8 cellular contexts compared by ENCODE assay signal in genomic region chr10:72260215-72260587, GRCh38. TPM values are rescaled to one million over a fixed set of nuclear protein-coding genes. Genes with fewer than 3 reads are reported as not detected.
DNase-seq lines count a peak whose midpoint lies in the region; ATAC-seq, FAIRE-seq and TF ChIP-seq lines count a peak whose summit lies in the region.

No MANE protein-coding gene starts in this region.

- H3K36me3 Mint-ChIP-seq in CD4-positive, alpha-beta T cell (ENCODE audit: low read depth) = no peaks in the 10 kb centered on the region

- no peaks in the 10 kb centered on the region for H3K27me3 ChIP-seq in CD4-positive, alpha-beta T cell (ENCODE audit: control insufficient read depth, insufficient read depth, low read length)
- H3K27me3 ChIP-seq in PC-9 (ENCODE audit: insufficient read depth, low read depth) (no peaks in the 10 kb centered on the region), endothelial cell of umbilical vein (ENCODE audit: control insufficient read depth in 2 of 2, insufficient read depth in 2 of 2, low read length in 2 of 2) (no peaks in the 10 kb centered on the region), neuronal stem cell (ENCODE audit: control insufficient read depth in 3 of 3, insufficient read depth in 3 of 3, low read depth in 1 of 3, low read length in 3 of 3) (no peaks in the 10 kb centered on the region)

- intact Hi-C loops in CD4-positive, alpha-beta T cell (cut with DNase I, micrococcal nuclease) = loop anchor here in 1 of 2 experiments (2.0 to 5.0 kb wide), 3 partner anchors 15 to 43 kb away; partner anchors contain the start of genes ANAPC16 and ASCC1
- intact Hi-C loops in PC-9 (cut with micrococcal nuclease; ENCODE audit: unreplicated experiment) (loop anchor here (1.0 to 2.0 kb wide), 2 partner anchors 12 to 179 kb away; no protein-coding TSS in a partner anchor), endothelial cell of umbilical vein (cut with micrococcal nuclease) (loop anchor here (1.0 kb wide), 1 partner anchor 13 kb away; the partner anchor contains the start of gene DDIT4)

- peaks cover 74% of the 10 kb centered on the region for H3K4me1 Mint-ChIP-seq in CD4-positive, alpha-beta T cell (ENCODE audit: low read depth)

- no peaks in the 10 kb centered on the region for H3K9me1 ChIP-seq in endothelial cell of umbilical vein (replicated peaks; ENCODE audit: control insufficient read depth, extremely low read depth, insufficient read depth, low read length)

- no peak overlapping the region for H2BK15ac ChIP-seq in neuronal stem cell (ENCODE audit: low read length)

- FAIRE-seq in endothelial cell of umbilical vein (lab: Jason Lieb, UNC) = no peak

- no peaks in the 10 kb centered on the region for H3K27me3 Mint-ChIP-seq in CD4-positive, alpha-beta T cell

- H2BK5ac ChIP-seq in neuronal stem cell (ENCODE audit: low read length) = peak overlapping the region; percentile 71

- ATAC-seq in CD4-positive, alpha-beta T cell (ENCODE audit: poor library complexity) = no peak

- no peak overlapping the region for H4K8ac ChIP-seq in neuronal stem cell (ENCODE audit: low read depth, low read length)

- H3K9ac ChIP-seq in endothelial cell of umbilical vein (replicated peaks; ENCODE audit: extremely low read depth, insufficient read depth, low read length) (no peak overlapping the region), neuronal stem cell (ENCODE audit: low read depth, low read length, poor library complexity) (peak overlapping the region; percentile 68)

- H3K4me2 ChIP-seq in PC-9 (peak overlapping the region; percentile 94), endothelial cell of umbilical vein (ENCODE audit: insufficient read depth, low read length) (peak overlapping the region; percentile 76), neuronal stem cell (ENCODE audit: insufficient read depth, low read length, poor library complexity, severe bottlenecking) (peak overlapping the region; percentile 21)

- no peak overlapping the region for H2AK5ac ChIP-seq in neuronal stem cell (ENCODE audit: low read depth, low read length)

- dilution Hi-C loops in endothelial cell of umbilical vein (cut with MboI; ENCODE audit: extremely low pct_ligation_motif_present, low sequenced_read_pairs) = no loop called here

- H3K27ac ChIP-seq in CD4-positive, alpha-beta T cell (ENCODE audit: low read depth, low read length) = peak overlapping the region; percentile 80
- H3K27ac ChIP-seq in PC-9 = peak overlapping the region; percentile 97
- H3K27ac ChIP-seq in endothelial cell of umbilical vein (ENCODE audit: insufficient read depth, low read depth, low read length) = no peak overlapping the region
- H3K27ac ChIP-seq in neuronal stem cell (replicated peaks; ENCODE audit: low read length) = peak overlapping the region; percentile 98

- H3K4me1 ChIP-seq in PC-9 (replicated peaks; ENCODE audit: insufficient read depth) = peaks cover 71% of the 10 kb centered on the region
- peaks cover 19% of the 10 kb centered on the region for H3K4me1 ChIP-seq in endothelial cell of umbilical vein (ENCODE audit: control insufficient read depth, extremely low read depth, insufficient read depth, low read length)
- H3K4me1 ChIP-seq in neuronal stem cell (ENCODE audit: control insufficient read depth in 2 of 2, insufficient read depth in 1 of 2, low read depth in 1 of 2, low read length in 2 of 2) = peaks cover 29 to 33% of the 10 kb centered on the region in 2 donors

- H3K79me2 ChIP-seq in PC-9 (ENCODE audit: low read depth) (no peaks in the 10 kb centered on the region), endothelial cell of umbilical vein (ENCODE audit: control insufficient read depth, insufficient read depth, low read length) (no peaks in the 10 kb centered on the region)

- DNase-seq in CD4-positive, alpha-beta T cell = no peak
- DNase-seq in PC-9 = no peak
- no peak for DNase-seq in endothelial cell of umbilical vein (ENCODE audit: low read depth, low spot score)
- no peak for DNase-seq in neuronal stem cell (ENCODE audit: low spot score)
- no peak for DNase-seq in kidney tubule cell (ENCODE audit: low spot score)
- DNase-seq in GM10266 (ENCODE audit: extremely low spot score) = no peak
- DNase-seq in T-helper 9 cell = no peak
- DNase-seq in GDM1 (lab: John Stamatoyannopoulos, UW) = no peak

- no peaks in the 10 kb centered on the region for H3K9me2 ChIP-seq in PC-9 (ENCODE audit: insufficient read depth)

- H2AFZ ChIP-seq in PC-9 = no peak overlapping the region
- H2AFZ ChIP-seq in endothelial cell of umbilical vein (ENCODE audit: low read depth, low read length) = peak overlapping the region; percentile 98
- H2AFZ ChIP-seq in neuronal stem cell (ENCODE audit: low read length) = peak overlapping the region; percentile 67

- POLR2A ChIA-PET in CD4-positive, alpha-beta T cell (lab: Charles Lee) = interaction anchor here (0.7 to 4.7 kb wide), 16 partner anchors 11 to 173 kb away, joined by 3 to 53 read pairs (median 7); partner anchors contain the start of genes ANAPC16, ASCC1 and DDIT4
- POLR2A ChIA-PET in PC-9 (lab: Charles Lee; ENCODE audit: unreplicated experiment) (interaction anchor here (0.5 to 0.9 kb wide), 7 partner anchors 12 to 1047 kb away, joined by 3 to 7 read pairs (median 3); no protein-coding TSS in a partner anchor), endothelial cell of umbilical vein (lab: Charles Lee) (interaction anchor here (2.7 kb wide), 1 partner anchor 14 kb away, joined by 23 read pairs; the partner anchor contains the start of gene DDIT4)

- no peak overlapping the region for H4K91ac ChIP-seq in neuronal stem cell (ENCODE audit: low read depth, low read length, poor library complexity)

- CTCF ChIA-PET in CD4-positive, alpha-beta T cell (lab: Charles Lee) = interaction anchor here (1.2 to 4.3 kb wide), 8 partner anchors 9 to 77 kb away, joined by 3 to 20 read pairs (median 6); partner anchors contain the start of gene DDIT4
- CTCF ChIA-PET in PC-9 (lab: Charles Lee) (interaction anchor here (0.5 to 1.3 kb wide), 8 partner anchors 12 to 212 kb away, joined by 3 to 9 read pairs (median 4); partner anchors contain the start of gene DDIT4), endothelial cell of umbilical vein (lab: Charles Lee) (interaction anchor here (0.9 to 2.4 kb wide), 8 partner anchors 9 to 212 kb away, joined by 3 to 12 read pairs (median 6); partner anchors contain the start of gene DDIT4)

- no peak overlapping the region for H2BK120ac ChIP-seq in neuronal stem cell (ENCODE audit: low read depth, low read length)

- H3K36me3 ChIP-seq in PC-9 (ENCODE audit: low read depth) = no peaks in the 10 kb centered on the region
- no peaks in the 10 kb centered on the region for H3K36me3 ChIP-seq in endothelial cell of umbilical vein (ENCODE audit: control insufficient read depth in 2 of 2, extremely low read depth in 1 of 2, insufficient read depth in 2 of 2, low read length in 2 of 2)
- no peaks in the 10 kb centered on the region for H3K36me3 ChIP-seq in neuronal stem cell (replicated peaks in 1 of 2; ENCODE audit: control insufficient read depth in 2 of 2, insufficient read depth in 2 of 2, low read length in 2 of 2)

- no peaks in the 10 kb centered on the region for H3K79me1 ChIP-seq in neuronal stem cell (ENCODE audit: low read depth, low read length)

- BruUV-seq in PC-9 (replicated peaks; lab: Mats Ljungman, UMichigan) (no TSS peak), endothelial cell of umbilical vein (replicated peaks; lab: Mats Ljungman, UMichigan) (no TSS peak)

- no peaks in the 10 kb centered on the region for H4K20me1 ChIP-seq in PC-9 (ENCODE audit: insufficient read depth)
- H4K20me1 ChIP-seq in endothelial cell of umbilical vein (replicated peaks; ENCODE audit: control insufficient read depth, extremely low read depth, insufficient read depth, low read length) = no peaks in the 10 kb centered on the region

- no peaks in the 10 kb centered on the region for H3K9me3 Mint-ChIP-seq in CD4-positive, alpha-beta T cell

- TF ChIP-seq CTCF in CD4-positive, alpha-beta T cell (IDR thresholded peaks at IDR 0.05) = no peak
- TF ChIP-seq CTCF in PC-9 (conservative IDR thresholded peaks at IDR 0.05) = no peak; the same call in 1 of the 2 replicates
- no peak for TF ChIP-seq CTCF in endothelial cell of umbilical vein (IDR thresholded peaks at IDR 0.05; ENCODE audit: extremely low read depth in 1 of 2, insufficient read depth in 1 of 2, low read depth in 1 of 2, low read length in 2 of 2)
- TF ChIP-seq CTCF in GM10266 (IDR thresholded peaks at IDR 0.05; ENCODE audit: control insufficient read depth, insufficient read depth, low read depth, missing control alignments) = no peak

- H3F3A ChIP-seq in PC-9 (ENCODE audit: insufficient read depth, low read depth) = peaks cover 64% of the 10 kb centered on the region

- H3K4me3 ChIP-seq in PC-9 = no peak overlapping the region
- peak overlapping the region in 1 of 3 experiments; percentile 78 for H3K4me3 ChIP-seq in endothelial cell of umbilical vein (replicated peaks in 1 of 3; ENCODE audit: insufficient read depth in 1 of 3, low read depth in 1 of 3, low read length in 3 of 3)
- H3K4me3 ChIP-seq in neuronal stem cell (ENCODE audit: low read length in 2 of 2) = peak overlapping the region in 1 of 2 donors; percentile 52

- TF ChIP-seq POLR2A in endothelial cell of umbilical vein (IDR thresholded peaks at IDR 0.05; ENCODE audit: low read depth, low read length) = no peak

- peak overlapping the region; percentile 84 for H3K4me3 Mint-ChIP-seq in CD4-positive, alpha-beta T cell

- no peaks in the 10 kb centered on the region for H3K9me3 ChIP-seq in CD4-positive, alpha-beta T cell (ENCODE audit: control insufficient read depth, low read length)
- H3K9me3 ChIP-seq in PC-9 (ENCODE audit: insufficient read depth, low read depth) = no peaks in the 10 kb centered on the region
- no peaks in the 10 kb centered on the region for H3K9me3 ChIP-seq in endothelial cell of umbilical vein (replicated peaks; ENCODE audit: control insufficient read depth, insufficient read depth, low read length)
- no peaks in the 10 kb centered on the region for H3K9me3 ChIP-seq in neuronal stem cell (replicated peaks in 1 of 2; ENCODE audit: control insufficient read depth in 2 of 2, insufficient read depth in 1 of 2, low read depth in 1 of 2, low read length in 2 of 2)

- H3K4ac ChIP-seq in neuronal stem cell (ENCODE audit: low read length) = no peak overlapping the region

- WGBS in neuronal stem cell (ENCODE audit: extremely low coverage in 2 of 2, insufficient read length in 2 of 2, insufficient replicate concordance in 1 of 2), 2 donors = no CpG with 5 or more reads among the region's 5 CpGs

- peak overlapping the region; percentile 85 for H3K27ac Mint-ChIP-seq in CD4-positive, alpha-beta T cell

- H3K14ac ChIP-seq in neuronal stem cell (ENCODE audit: low read length) = no peak overlapping the region

- H2BK12ac ChIP-seq in neuronal stem cell (ENCODE audit: low read length) = no peak overlapping the region

- no peak overlapping the region for H3K23ac ChIP-seq in neuronal stem cell (ENCODE audit: low read depth, low read length, poor library complexity)

- peak overlapping the region; percentile 90 for H3K18ac ChIP-seq in neuronal stem cell (ENCODE audit: low read length)

RNA-seq across cellular contexts. Expression of gene DDIT4, which starts 13.5 kb away (rescaled TPM):
- total RNA-seq in CD4-positive, alpha-beta T cell = 100 to 1,000 TPM; 427 to 436 TPM
- 178 and 212 TPM in 2 replicates for total RNA-seq in PC-9 (2021)
- total RNA-seq in endothelial cell of umbilical vein = 53.0 and 60.4 TPM in 2 replicates
- polyA plus RNA-seq in endothelial cell of umbilical vein = 64.2 and 65.3 TPM in 2 replicates
- polyA plus RNA-seq in endothelial cell of umbilical vein (2011; cell fraction: cytosol; rRNA removed) = 36.6 and 46.9 TPM in 2 replicates
- polyA plus RNA-seq in endothelial cell of umbilical vein (2011; cell fraction: nucleus; rRNA removed) = 55.1 and 67.4 TPM in 2 replicates
- 35.9 and 40.5 TPM in 2 replicates for polyA plus RNA-seq in endothelial cell of umbilical vein (2012)
- 64.6 and 66.6 TPM in 2 replicates for polyA minus RNA-seq in endothelial cell of umbilical vein
- polyA minus RNA-seq in endothelial cell of umbilical vein (2011; cell fraction: cytosol; rRNA and poly(A)+ RNA removed) = 248 TPM
- 57.9 and 87.9 TPM in 2 replicates for polyA minus RNA-seq in endothelial cell of umbilical vein (2011; cell fraction: nucleus; rRNA and poly(A)+ RNA removed)
- polyA plus RNA-seq in neuronal stem cell (2013, experiment 1 of 2) = 58.0 TPM
- polyA plus RNA-seq in neuronal stem cell (2013, experiment 2 of 2) = 58.6 TPM

RNA-seq across cellular contexts. Expression of gene ASCC1, which starts 44.1 kb away (rescaled TPM):
- 10 to 100 TPM; 16.5 to 19.0 TPM for total RNA-seq in CD4-positive, alpha-beta T cell
- total RNA-seq in PC-9 (2021) (108 and 129 TPM in 2 replicates), endothelial cell of umbilical vein (24.9 and 28.2 TPM in 2 replicates)
- 14.9 and 16.0 TPM in 2 replicates for polyA plus RNA-seq in endothelial cell of umbilical vein
- polyA plus RNA-seq in endothelial cell of umbilical vein (2011; cell fraction: cytosol; rRNA removed) = 19.2 and 19.8 TPM in 2 replicates
- polyA plus RNA-seq in endothelial cell of umbilical vein (2011; cell fraction: nucleus; rRNA removed) = 13.6 and 15.4 TPM in 2 replicates
- 24.8 and 28.0 TPM in 2 replicates for polyA plus RNA-seq in endothelial cell of umbilical vein (2012)
- polyA minus RNA-seq in endothelial cell of umbilical vein = 15.5 and 29.6 TPM in 2 replicates
- polyA minus RNA-seq in endothelial cell of umbilical vein (2011; cell fraction: cytosol; rRNA and poly(A)+ RNA removed) = 30.7 TPM
- polyA minus RNA-seq in endothelial cell of umbilical vein (2011; cell fraction: nucleus; rRNA and poly(A)+ RNA removed) = 14.8 and 16.6 TPM in 2 replicates
- 34.4 TPM for polyA plus RNA-seq in neuronal stem cell (2013, experiment 1 of 2)
- polyA plus RNA-seq in neuronal stem cell (2013, experiment 2 of 2) = 33.0 TPM

RNA-seq across cellular contexts. Expression of gene ANAPC16, which starts 44.4 kb away (rescaled TPM):
- total RNA-seq in CD4-positive, alpha-beta T cell = 10 to 100 TPM; 61.9 to 64.3 TPM
- total RNA-seq in PC-9 (2021) = 142 and 171 TPM in 2 replicates
- total RNA-seq in endothelial cell of umbilical vein = 44.2 and 44.4 TPM in 2 replicates
- polyA plus RNA-seq in endothelial cell of umbilical vein = 32.2 and 38.1 TPM in 2 replicates
- 43.3 and 47.2 TPM in 2 replicates for polyA plus RNA-seq in endothelial cell of umbilical vein (2011; cell fraction: cytosol; rRNA removed)
- polyA plus RNA-seq in endothelial cell of umbilical vein (2011; cell fraction: nucleus; rRNA removed) = 16.6 and 16.9 TPM in 2 replicates
- 39.8 and 46.4 TPM in 2 replicates for polyA plus RNA-seq in endothelial cell of umbilical vein (2012)
- polyA minus RNA-seq in endothelial cell of umbilical vein = 21.9 and 28.2 TPM in 2 replicates
- 20.9 TPM for polyA minus RNA-seq in endothelial cell of umbilical vein (2011; cell fraction: cytosol; rRNA and poly(A)+ RNA removed)
- polyA minus RNA-seq in endothelial cell of umbilical vein (2011; cell fraction: nucleus; rRNA and poly(A)+ RNA removed) = 3.8 and 5.8 TPM in 2 replicates
- 86.8 TPM for polyA plus RNA-seq in neuronal stem cell (2013, experiment 1 of 2)
- 88.2 TPM for polyA plus RNA-seq in neuronal stem cell (2013, experiment 2 of 2)

Comparison
In these comparisons a context has a peak if more than half of its experiments do, and no peak if none do; other contexts are left out.
1. H3K4me2 ChIP-seq: peak in every context shown above with its lines; median percentile 94 in PC-9; 76 in endothelial cell of umbilical vein; 21 in neuronal stem cell.